ENCODE assay signal across 28 cellular contexts in genomic region chr13:79912403-79912802, GRCh38.
"Had no signal": no experiment of that assay in that cellular context is flagged by ENCODE, and none has a peak within 500 bp of the region (broad histone marks: within the 10 kb centered on the region; RNA-seq: fewer than 3 reads in every experiment).

No MANE protein-coding gene starts in this region.

- H3K27me3 ChIP-seq: adrenal gland, body of pancreas, foreskin keratinocyte, gastrocnemius medialis, heart left ventricle had no signal

- H3K27ac ChIP-seq: adrenal gland, body of pancreas, foreskin keratinocyte, gastrocnemius medialis, heart left ventricle had no signal

- H3K4me1 ChIP-seq: adrenal gland, body of pancreas, foreskin keratinocyte had no signal

- H3K9me3 ChIP-seq: adrenal gland, body of pancreas, gastrocnemius medialis, heart left ventricle had no signal

- ATAC-seq: activated CD4-positive, alpha-beta T cell treated with anti-CD3 and anti-CD28 coated beads for 36 hours; activated CD8-positive, alpha-beta memory T cell treated with anti-CD3 and anti-CD28 coated beads, Interleukin-2, amount 10 ng/mL, durations not matched to agents 7 days and 5 days; activated CD8-positive, alpha-beta T cell treated with anti-CD3 and anti-CD28 coated beads, Interleukin-2, amount 10 ng/mL, durations not matched to agents 7 days and 5 days; activated naive CD8-positive, alpha-beta T cell treated with anti-CD3 and anti-CD28 coated beads, Interleukin-2, amount 50 U/mL, for 24 hours; body of pancreas; effector memory CD8-positive, alpha-beta T cell; esophagus mucosa; foreskin keratinocyte; gastrocnemius medialis; heart left ventricle; T-helper 17 cell had no signal

- DNase-seq: activated CD4-positive, alpha-beta memory T cell treated with anti-CD3 and anti-CD28 coated beads for 36 hours; activated CD4-positive, alpha-beta T cell treated with anti-CD3 and anti-CD28 coated beads for 36 hours; activated CD4-positive, alpha-beta T cell treated with anti-CD3 and anti-CD28 coated beads, Interleukin-2, amount 10 ng/mL, durations not matched to agents 24 days and 14 days; activated CD4-positive, CD25-positive, alpha-beta regulatory T cell; activated CD4-positive, CD25-positive, alpha-beta regulatory T cell treated with anti-CD3 and anti-CD28 coated beads, Interleukin-2, amount 50 U/mL, for 72 hours; activated CD8-positive, alpha-beta memory T cell treated with anti-CD3 and anti-CD28 coated beads, Interleukin-2, amount 10 ng/mL, durations not matched to agents 7 days and 5 days; activated CD8-positive, alpha-beta memory T cell treated with anti-CD3 and anti-CD28 coated beads, Interleukin-2, amount 50 U/mL, for 4 hours; activated CD8-positive, alpha-beta T cell treated with anti-CD3 and anti-CD28 coated beads, Interleukin-2, amount 10 ng/mL, durations not matched to agents 7 days and 5 days; activated effector memory CD4-positive, alpha-beta T cell treated with anti-CD3 and anti-CD28 coated beads, Interleukin-2, amount 50 U/mL, for 16 hours; activated naive CD4-positive, alpha-beta T cell treated with anti-CD3 and anti-CD28 coated beads for 36 hours; activated naive CD8-positive, alpha-beta T cell treated with anti-CD3 and anti-CD28 coated beads for 36 hours; activated naive CD8-positive, alpha-beta T cell treated with anti-CD3 and anti-CD28 coated beads, Interleukin-2, amount 50 U/mL, for 24 hours; activated T-cell treated with anti-CD3 and anti-CD28 coated beads, Interleukin-2, amount 50 U/mL, for 1 hour; activated T-cell treated with anti-CD3 and anti-CD28 coated beads, Interleukin-2, amount 50 U/mL, for 48 hours; adrenal gland; amygdala; aorta; body of pancreas; cortex of kidney; effector CD4-positive, alpha-beta T cell; effector memory CD8-positive, alpha-beta T cell; foreskin keratinocyte; gastrocnemius medialis; glutamatergic neuron; heart left ventricle; T-helper 17 cell; T1000 had no signal

- H3K36me3 ChIP-seq: adrenal gland, gastrocnemius medialis, heart left ventricle had no signal

- H3K4me3 ChIP-seq: adrenal gland, body of pancreas, gastrocnemius medialis, heart left ventricle had no signal
